In genomic region chr6:25038992-25039391, GRCh38 we compare ENCODE assay signal across 16 cellular contexts.
A peak's percentile ranks its signal among the peaks of the same experiment; 100 is the strongest.
DNase-seq lines count a peak whose midpoint lies in the region; ATAC-seq and TF ChIP-seq lines count a peak whose summit lies in the region.
"Had no signal": no experiment of that assay in that cellular context is flagged by ENCODE, and none has a peak within 500 bp of the region (broad histone marks: within the 10 kb centered on the region; RNA-seq: fewer than 3 reads in every experiment).

No MANE protein-coding gene starts in this region.

- no peak for TF ChIP-seq CTCF in CD4-positive, alpha-beta T cell (IDR thresholded peaks at IDR 0.05)
- TF ChIP-seq CTCF in DOHH2 (IDR thresholded peaks at IDR 0.05; ENCODE audit: low read depth, low read length, poor library complexity, severe bottlenecking), result no peak

- peak overlapping the region; percentile 9 for H3K27ac ChIP-seq in CD4-positive, alpha-beta T cell (ENCODE audit: low read depth, low read length)
- H3K27ac ChIP-seq in DOHH2 (ENCODE audit: low read depth, low read length), result no peak overlapping the region
- H3K27ac ChIP-seq in effector memory CD4-positive, alpha-beta T cell (ENCODE audit: insufficient read depth, low read length, poor library complexity, severe bottlenecking), result peak overlapping the region; percentile 91
- H3K27ac ChIP-seq: esophagus squamous epithelium, parathyroid adenoma, stomach had no signal

- no peaks in the 10 kb centered on the region for H3K36me3 ChIP-seq in DOHH2 (ENCODE audit: control insufficient read depth, low read length)
- H3K36me3 ChIP-seq in effector memory CD4-positive, alpha-beta T cell (ENCODE audit: control insufficient read depth, insufficient read depth, low read length), result no peaks in the 10 kb centered on the region
- H3K36me3 ChIP-seq: esophagus squamous epithelium, heart left ventricle, stomach had no signal

- POLR2A ChIA-PET in CD4-positive, alpha-beta T cell (lab: Charles Lee), result interaction anchor here (0.7 to 7.4 kb wide), 6 partner anchors 9 to 87 kb away, joined by 3 to 105 read pairs (median 4); no protein-coding TSS in a partner anchor
- POLR2A ChIA-PET in T-cell (lab: Charles Lee), result interaction anchor here in 1 of 2 donors (0.8 kb wide), 1 partner anchor 15 kb away, joined by 3 read pairs; no protein-coding TSS in a partner anchor

- DNase-seq in CD4-positive, alpha-beta T cell, result no peak
- DNase-seq in T-cell (no peak), NCI-H748 (lab: John Stamatoyannopoulos, UW; ENCODE audit: unreplicated experiment) (no peak), left lobe of liver (ENCODE audit: low spot score) (no peak)
- no peak for DNase-seq in effector memory CD4-positive, alpha-beta T cell
- DNase-seq: dermis blood vessel endothelial cell, EL, esophagus squamous epithelium, heart left ventricle, kidney glomerular epithelial cell, NCI-H146, NCI-H510A, stomach had no signal

- no peaks in the 10 kb centered on the region for H3F3A ChIP-seq in DOHH2 (ENCODE audit: control insufficient read depth, insufficient read depth)

- CTCF ChIA-PET in CD4-positive, alpha-beta T cell (lab: Charles Lee), result interaction anchor here (1.2 to 6.7 kb wide), 5 partner anchors 12 to 105 kb away, joined by 3 to 44 read pairs (median 8); no protein-coding TSS in a partner anchor
- CTCF ChIA-PET in T-cell (lab: Charles Lee), result interaction anchor here (1.1 to 5.6 kb wide), 8 partner anchors 10 to 105 kb away, joined by 3 to 37 read pairs (median 4); no protein-coding TSS in a partner anchor

- H3K4me1 ChIP-seq in DOHH2 (ENCODE audit: control insufficient read depth, low read length), result peaks cover 52% of the 10 kb centered on the region
- peaks cover 47% of the 10 kb centered on the region for H3K4me1 ChIP-seq in effector memory CD4-positive, alpha-beta T cell (ENCODE audit: control insufficient read depth, insufficient read depth, low read length, poor library complexity, severe bottlenecking)
- H3K4me1 ChIP-seq: parathyroid adenoma had no signal

- peaks cover 3% of the 10 kb centered on the region for H3K36me3 Mint-ChIP-seq in CD4-positive, alpha-beta T cell (ENCODE audit: low read depth)
- H3K36me3 Mint-ChIP-seq in T-cell, result no peaks in the 10 kb centered on the region

- no peaks in the 10 kb centered on the region for H3K79me2 ChIP-seq in DOHH2 (ENCODE audit: control insufficient read depth, low read length)
- H3K79me2 ChIP-seq: parathyroid adenoma had no signal

- H3K4me2 ChIP-seq in DOHH2 (ENCODE audit: low read length), result peak overlapping the region; percentile 17; the same call in 1 of the 2 replicates

- H3K9me2 ChIP-seq in DOHH2 (replicated peaks; ENCODE audit: control insufficient read depth, low read length), result no peaks in the 10 kb centered on the region

- H3K9me3 Mint-ChIP-seq in CD4-positive, alpha-beta T cell, result no peaks in the 10 kb centered on the region
- H3K9me3 Mint-ChIP-seq in T-cell, result no peaks in the 10 kb centered on the region

- H3K4me1 Mint-ChIP-seq in CD4-positive, alpha-beta T cell (ENCODE audit: low read depth), result peaks cover 86% of the 10 kb centered on the region
- H3K4me1 Mint-ChIP-seq in T-cell, result peaks cover 89 to 94% (median 91%) of the 10 kb centered on the region in 3 donors

- no peaks in the 10 kb centered on the region for H3K27me3 ChIP-seq in CD4-positive, alpha-beta T cell (ENCODE audit: control insufficient read depth, insufficient read depth, low read length)
- H3K27me3 ChIP-seq in DOHH2 (ENCODE audit: control insufficient read depth, low read length), result no peaks in the 10 kb centered on the region
- H3K27me3 ChIP-seq in effector memory CD4-positive, alpha-beta T cell (replicated peaks; ENCODE audit: control insufficient read depth, insufficient read depth, low read length, poor library complexity, severe bottlenecking), result no peaks in the 10 kb centered on the region
- H3K27me3 ChIP-seq: esophagus squamous epithelium, heart left ventricle, stomach had no signal

- ATAC-seq in CD4-positive, alpha-beta T cell (ENCODE audit: poor library complexity), result no peak
- ATAC-seq in T-cell (replicated peaks in 1 of 4) (peak in 2 of 4 experiments; percentile 14 to 27), GM19455 (IDR thresholded peaks at IDR 0.05; ENCODE audit: unreplicated experiment) (no peak), left lobe of liver (no peak)
- ATAC-seq: heart left ventricle had no signal

- H3K9me3 ChIP-seq in CD4-positive, alpha-beta T cell (ENCODE audit: control insufficient read depth, low read length), result no peaks in the 10 kb centered on the region
- no peaks in the 10 kb centered on the region for H3K9me3 ChIP-seq in DOHH2 (ENCODE audit: control insufficient read depth, insufficient read depth, low read length)
- H3K9me3 ChIP-seq in effector memory CD4-positive, alpha-beta T cell (ENCODE audit: control insufficient read depth, low read length), result no peaks in the 10 kb centered on the region
- H3K9me3 ChIP-seq: esophagus squamous epithelium, heart left ventricle, stomach had no signal

- H3K27ac Mint-ChIP-seq in CD4-positive, alpha-beta T cell, result peak overlapping the region; percentile 96
- H3K27ac Mint-ChIP-seq in T-cell, result peak overlapping the region; percentile 95 to 100

- no peaks in the 10 kb centered on the region for H3K27me3 Mint-ChIP-seq in CD4-positive, alpha-beta T cell
- no peaks in the 10 kb centered on the region for H3K27me3 Mint-ChIP-seq in T-cell

- no peak overlapping the region for H3K4me3 ChIP-seq in DOHH2 (ENCODE audit: low read length)
- H3K4me3 ChIP-seq in effector memory CD4-positive, alpha-beta T cell (ENCODE audit: insufficient read depth, low read depth, low read length, poor library complexity, severe bottlenecking), result peak overlapping the region; percentile 9
- H3K4me3 ChIP-seq: esophagus squamous epithelium, stomach had no signal

- intact Hi-C loops in CD4-positive, alpha-beta T cell (cut with DNase I, micrococcal nuclease), result no loop called here

- H3K4me3 Mint-ChIP-seq in CD4-positive, alpha-beta T cell, result peak overlapping the region; percentile 92
- peak overlapping the region; percentile 95 to 100 (median 98) for H3K4me3 Mint-ChIP-seq in T-cell

- H4K20me1 ChIP-seq in DOHH2 (ENCODE audit: control insufficient read depth, insufficient read depth, low read depth, low read length), result no peaks in the 10 kb centered on the region
